10 cellular contexts compared by ENCODE assay signal in the genomic region with DNA sequence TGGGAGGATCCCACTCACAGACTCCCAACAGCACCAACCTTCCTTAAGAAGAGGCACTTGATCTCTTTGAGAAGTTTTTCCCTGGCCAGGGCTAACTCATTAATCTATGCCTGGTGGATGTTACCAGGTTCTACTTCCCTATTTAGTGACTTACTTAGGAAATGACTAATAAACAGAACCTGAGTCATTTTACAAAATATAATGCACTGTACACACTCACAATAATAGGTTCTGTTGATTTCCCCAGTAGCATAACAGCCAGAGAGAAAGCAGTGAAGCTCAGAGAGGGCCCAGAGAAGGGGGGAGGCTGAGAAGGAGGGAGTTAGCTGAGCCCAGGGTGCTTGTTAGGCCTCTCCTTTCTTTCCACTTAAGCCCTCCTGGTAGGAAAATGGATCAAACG. TPM values are rescaled to one million over a fixed set of nuclear protein-coding genes. Genes with fewer than 3 reads are reported as not detected.
A peak's percentile ranks its signal among the peaks of the same experiment; 100 is the strongest.
DNase-seq lines count a peak whose midpoint lies in the region; ATAC-seq and TF ChIP-seq lines count a peak whose summit lies in the region.
"Had no signal": no experiment of that assay in that cellular context is flagged by ENCODE, and none has a peak within 500 bp of the region (broad histone marks: within the 10 kb centered on the region; RNA-seq: fewer than 3 reads in every experiment).

No MANE protein-coding gene starts in this region.

- no peaks in the 10 kb centered on the region for H3K4me1 ChIP-seq in CD8-positive, alpha-beta memory T cell (ENCODE audit: insufficient read depth, low read length)

- no peaks in the 10 kb centered on the region for H3K27me3 ChIP-seq in CD8-positive, alpha-beta memory T cell (ENCODE audit: insufficient read depth, low read length, poor library complexity, severe bottlenecking)

- H3K9me3 ChIP-seq in CD8-positive, alpha-beta memory T cell (ENCODE audit: low read length): no peaks in the 10 kb centered on the region

- H3K4me1 Mint-ChIP-seq in T-cell: peaks cover 9 to 12% (median 10%) of the 10 kb centered on the region in 3 donors
- peaks cover 8 to 11% (median 10%) of the 10 kb centered on the region in 3 donors for H3K4me1 Mint-ChIP-seq in CD8-positive, alpha-beta memory T cell

- H3K36me3 Mint-ChIP-seq in T-cell: peaks cover 3% of the 10 kb centered on the region
- peaks cover 0 to 3% (median 2%) of the 10 kb centered on the region in 3 donors for H3K36me3 Mint-ChIP-seq in CD8-positive, alpha-beta memory T cell

- TF ChIP-seq POLR2A in GM18505 (IDR thresholded peaks at IDR 0.05; ENCODE audit: borderline replicate concordance, extremely low read depth, insufficient read depth, insufficient read length): no peak

- H3K4me3 ChIP-seq in CD8-positive, alpha-beta memory T cell (ENCODE audit: low read length): no peak overlapping the region

- H3K9me3 Mint-ChIP-seq in T-cell: no peaks in the 10 kb centered on the region
- H3K9me3 Mint-ChIP-seq in CD8-positive, alpha-beta memory T cell: no peaks in the 10 kb centered on the region
- H3K9me3 Mint-ChIP-seq: central memory CD8-positive, alpha-beta T cell had no signal

- no peak overlapping the region for H3K27ac Mint-ChIP-seq in T-cell
- H3K27ac Mint-ChIP-seq in CD8-positive, alpha-beta memory T cell: no peak overlapping the region

- H3K27ac ChIP-seq in CD8-positive, alpha-beta memory T cell (ENCODE audit: low read depth, low read length): no peak overlapping the region

- DNase-seq in HT1080 (ENCODE audit: low read depth) (peak; percentile 92), T-cell (no peak), DMS 273 (lab: John Stamatoyannopoulos, UW; ENCODE audit: unreplicated experiment) (no peak)
- no peak for DNase-seq in stimulated activated CD4-positive, alpha-beta T cell treated with anti-CD3 and anti-CD28 coated beads, Interleukin-1b, Interleukin-23, amount 100 ng/mL, for 48 hours
- no peak for DNase-seq in CD8-positive, alpha-beta memory T cell
- DNase-seq: IMR-90 had no signal

- peaks cover 0 to 2% of the 10 kb centered on the region in 2 donors for H3K27me3 Mint-ChIP-seq in T-cell
- H3K27me3 Mint-ChIP-seq in CD8-positive, alpha-beta memory T cell: peaks cover 0 to 13% of the 10 kb centered on the region in 2 donors

- POLR2A ChIA-PET in T-cell (lab: Charles Lee): no interaction called here
- POLR2A ChIA-PET in CD8-positive, alpha-beta memory T cell (lab: Charles Lee): no interaction called here

- CTCF ChIA-PET in T-cell (lab: Charles Lee): no interaction called here
- CTCF ChIA-PET in CD8-positive, alpha-beta memory T cell (lab: Charles Lee): no interaction called here

- no peak overlapping the region for H3K4me3 Mint-ChIP-seq in T-cell
- no peak overlapping the region for H3K4me3 Mint-ChIP-seq in CD8-positive, alpha-beta memory T cell
- H3K4me3 Mint-ChIP-seq: central memory CD8-positive, alpha-beta T cell had no signal

- ATAC-seq in GM18505 (IDR thresholded peaks at IDR 0.05; ENCODE audit: unreplicated experiment) (peak; percentile 100), GM21576 (IDR thresholded peaks at IDR 0.05; ENCODE audit: unreplicated experiment) (peak; percentile 96), esophagus mucosa (peak; percentile 60), T-cell (replicated peaks in 1 of 4) (no peak)

- no peaks in the 10 kb centered on the region for H3K36me3 ChIP-seq in CD8-positive, alpha-beta memory T cell (ENCODE audit: insufficient read depth, low read length)

RNA-seq across cellular contexts. Expression of a gene that starts 27.1 kb away (rescaled TPM):
- 5.7 and 6.6 TPM in 2 replicates for total RNA-seq in HT1080 (2014; rRNA removed; shearing (Covaris generic))
- 6.6 and 9.2 TPM in 2 replicates for polyA plus RNA-seq in HT1080 (2015; cell fraction: cytosol; rRNA removed)
- polyA plus RNA-seq in HT1080 (2015; cell fraction: nucleus; rRNA removed): 8.6 and 9.7 TPM in 2 replicates
- total RNA-seq in esophagus mucosa: 0.60 TPM
- 1 to 10 TPM in 1 of 5 donors, under 1 TPM in 4; 0.35 to 1.2 (median 0.55) TPM for total RNA-seq in T-cell
- under 1 TPM; 0.62 to 0.68 TPM for total RNA-seq in CD8-positive, alpha-beta memory T cell
- 0.35 TPM for polyA plus RNA-seq in CD8-positive, alpha-beta memory T cell

Comparison
In these comparisons a context has a peak if more than half of its experiments do, and no peak if none do; other contexts are left out.
1. ATAC-seq: peak in GM18505 (single experiment), GM21576 (single experiment) and esophagus mucosa (single experiment); none in T-cell (0 of 4).